In genomic region chr15:91214675-91215590, GRCh38 we compare ENCODE assay signal across 18 cellular contexts.
"Had no signal": no experiment of that assay in that cellular context is flagged by ENCODE, and none has a peak within 500 bp of the region (broad histone marks: within the 10 kb centered on the region; RNA-seq: fewer than 3 reads in every experiment).

No MANE protein-coding gene starts in this region.

- H3K27me3 ChIP-seq: brain microvascular endothelial cell, sigmoid colon, upper lobe of right lung had no signal

- H3K4me3 ChIP-seq: gastroesophageal sphincter, sigmoid colon, upper lobe of right lung had no signal

- DNase-seq: activated CD4-positive, alpha-beta T cell treated with anti-CD3 and anti-CD28 coated beads, Interleukin-2, amount 10 ng/mL, durations not matched to agents 24 days and 14 days; activated CD4-positive, CD25-positive, alpha-beta regulatory T cell; activated CD8-positive, alpha-beta memory T cell treated with anti-CD3 and anti-CD28 coated beads, Interleukin-2, amount 50 U/mL, for 4 hours; activated CD8-positive, alpha-beta T cell treated with anti-CD3 and anti-CD28 coated beads, Interleukin-2, amount 10 ng/mL, durations not matched to agents 7 days and 5 days; activated gamma-delta T cell; activated naive CD8-positive, alpha-beta T cell treated with anti-CD3 and anti-CD28 coated beads, Interleukin-2, amount 10 ng/mL, durations not matched to agents 7 days and 5 days; activated T-cell treated with anti-CD3 and anti-CD28 coated beads, Interleukin-2, amount 50 U/mL, for 72 hours; brain microvascular endothelial cell; erythroblast; mammary epithelial cell; naive B cell; sigmoid colon; stimulated activated CD4-positive, alpha-beta T cell treated with anti-CD3 and anti-CD28 coated beads, Interleukin-1b, Interleukin-23, amount 100 ng/mL, for 48 hours; stimulated activated naive CD8-positive, alpha-beta T cell treated with anti-CD3 and anti-CD28 coated beads, Interleukin-15, amount 100 ng/mL, for 72 hours; T-helper 2 cell; upper lobe of right lung had no signal

- H3K4me1 ChIP-seq: gastroesophageal sphincter, parathyroid adenoma, sigmoid colon, upper lobe of right lung had no signal

- H3K27ac ChIP-seq: brain microvascular endothelial cell, gastroesophageal sphincter, parathyroid adenoma, sigmoid colon, upper lobe of right lung had no signal

- H3K36me3 ChIP-seq: brain microvascular endothelial cell, gastroesophageal sphincter, sigmoid colon, upper lobe of right lung had no signal

- H3K9me3 ChIP-seq: sigmoid colon, upper lobe of right lung had no signal

- H3K9ac ChIP-seq: parathyroid adenoma had no signal
